ENCODE assay signal across 18 cellular contexts in genomic region chrX:40411350-40412111, GRCh38.
DNase-seq lines count a peak whose midpoint lies in the region; ATAC-seq, FAIRE-seq and TF ChIP-seq lines count a peak whose summit lies in the region.
"Had no signal": no experiment of that assay in that cellular context is flagged by ENCODE, and none has a peak within 500 bp of the region (broad histone marks: within the 10 kb centered on the region; RNA-seq: fewer than 3 reads in every experiment).

No MANE protein-coding gene starts in this region.

- H3K27ac ChIP-seq in SK-N-SH (ENCODE audit: low read depth in 2 of 2, low read length in 1 of 2) = no peak overlapping the region

- no peak for TF ChIP-seq RAD21 in SK-N-SH (IDR thresholded peaks at IDR 0.05; ENCODE audit: low read length)

- ATAC-seq in activated CD4-positive, alpha-beta T cell treated with anti-CD3 and anti-CD28 coated beads for 36 hours = peak; percentile 39
- no peak for ATAC-seq in GM19023 (IDR thresholded peaks at IDR 0.05; ENCODE audit: unreplicated experiment)
- ATAC-seq: activated CD4-positive, CD25-positive, alpha-beta regulatory T cell treated with anti-CD3 and anti-CD28 coated beads, Interleukin-2, amount 50 U/mL, for 24 hours had no signal

- H3K79me2 ChIP-seq in SK-N-SH (ENCODE audit: insufficient read depth) = no peaks in the 10 kb centered on the region

- no peak overlapping the region for H2AFZ ChIP-seq in SK-N-SH (ENCODE audit: low read depth)

- no peaks in the 10 kb centered on the region for H4K20me1 ChIP-seq in SK-N-SH (ENCODE audit: insufficient read depth)

- peak; percentile 18 for DNase-seq in activated CD4-positive, alpha-beta T cell treated with anti-CD3 and anti-CD28 coated beads for 36 hours
- DNase-seq in activated CD4-positive, alpha-beta T cell treated with anti-CD3 and anti-CD28 coated beads for 1 hour = no peak
- DNase-seq in LHCN-M2 (ENCODE audit: low read depth) = peak; percentile 1
- DNase-seq in SK-N-SH = no peak
- DNase-seq in nephron progenitor cell = no peak
- no peak for DNase-seq in NCI-H524 treated with DMSO at 0.1 percent for 48 hours (lab: John Stamatoyannopoulos, UW)
- DNase-seq in urothelium cell line (ENCODE audit: low spot score) = no peak
- DNase-seq: aorta; HFFc6; immature natural killer cell; NCI-H1694; NCI-H526 treated with DMSO at 0.1 percent for 48 hours; stimulated activated CD8-positive, alpha-beta memory T cell treated with anti-CD3 and anti-CD28 coated beads, Interleukin-4, amount 100 ng/mL, for 48 hours; trophoblast cell had no signal

- no peak overlapping the region for H3K9ac ChIP-seq in SK-N-SH

- POLR2A ChIA-PET in activated CD4-positive, alpha-beta T cell treated with anti-CD3 and anti-CD28 coated beads for 36 hours (lab: Charles Lee) = no interaction called here
- POLR2A ChIA-PET in SK-N-SH (lab: Yijun Ruan, JAX) = no interaction called here

- H3K4me1 Mint-ChIP-seq in activated CD4-positive, alpha-beta T cell treated with anti-CD3 and anti-CD28 coated beads for 36 hours = no peaks in the 10 kb centered on the region
- peaks cover 28% of the 10 kb centered on the region for H3K4me1 Mint-ChIP-seq in nephron progenitor cell
- H3K4me1 Mint-ChIP-seq: immature natural killer cell, mesothelial cell of epicardium had no signal

- H3K4me1 ChIP-seq in SK-N-SH (ENCODE audit: control insufficient read depth in 1 of 2, insufficient read depth in 2 of 2, low read depth in 1 of 2, low read length in 1 of 2) = peaks cover 0 to 9% of the 10 kb centered on the region in 2 experiments; a peak in 1 of 4 replicates

- whole genome bisulfite sequencing in SK-N-SH (ENCODE audit: low lambda C conversion rate) = 42% methylated on average over 8 of the region's 8 CpGs

- FAIRE-seq in urothelium cell line (lab: Jason Lieb, UNC) = no peak
- FAIRE-seq: HTR-8/SVneo had no signal

- H3K9me3 Mint-ChIP-seq in activated CD4-positive, alpha-beta T cell treated with anti-CD3 and anti-CD28 coated beads for 36 hours (ENCODE audit: low read depth) = peaks cover 9% of the 10 kb centered on the region
- peaks cover 46% of the 10 kb centered on the region for H3K9me3 Mint-ChIP-seq in nephron progenitor cell
- H3K9me3 Mint-ChIP-seq: HFFc6, immature natural killer cell had no signal

- no peak for TF ChIP-seq EP300 in SK-N-SH (IDR thresholded peaks at IDR 0.05; ENCODE audit: borderline replicate concordance in 1 of 2, low read depth in 1 of 2, low read length in 1 of 2)

- H3K27me3 Mint-ChIP-seq in activated CD4-positive, alpha-beta T cell treated with anti-CD3 and anti-CD28 coated beads for 36 hours = no peaks in the 10 kb centered on the region
- H3K27me3 Mint-ChIP-seq in nephron progenitor cell (ENCODE audit: low read depth, poor library complexity) = peaks cover 10% of the 10 kb centered on the region

- CTCF ChIA-PET in activated CD4-positive, alpha-beta T cell treated with anti-CD3 and anti-CD28 coated beads for 36 hours (lab: Charles Lee) = interaction anchor here (0.5 to 0.6 kb wide), 2 partner anchors 13 to 116 kb away, joined by 3 to 4 read pairs; no protein-coding TSS in a partner anchor
- CTCF ChIA-PET in SK-N-SH (lab: Yijun Ruan, JAX) = interaction anchor here (1.7 kb wide), 1 partner anchor 9 kb away, joined by 5 read pairs; no protein-coding TSS in a partner anchor

- intact Hi-C loops in activated CD4-positive, alpha-beta T cell treated with anti-CD3 and anti-CD28 coated beads for 36 hours (cut with DNase I, micrococcal nuclease) = no loop called here

- H3K27me3 ChIP-seq in SK-N-SH (ENCODE audit: insufficient read depth) = peaks cover 5% of the 10 kb centered on the region; the same call in 1 of the 2 replicates

- H3K27ac Mint-ChIP-seq in activated CD4-positive, alpha-beta T cell treated with anti-CD3 and anti-CD28 coated beads for 36 hours = no peak overlapping the region
- H3K27ac Mint-ChIP-seq in nephron progenitor cell = no peak overlapping the region
- H3K27ac Mint-ChIP-seq: HFFc6, immature natural killer cell, mesothelial cell of epicardium had no signal

- H3K4me3 Mint-ChIP-seq in activated CD4-positive, alpha-beta T cell treated with anti-CD3 and anti-CD28 coated beads for 36 hours = no peak overlapping the region
- no peak overlapping the region for H3K4me3 Mint-ChIP-seq in nephron progenitor cell
- H3K4me3 Mint-ChIP-seq: HFFc6, immature natural killer cell, mesothelial cell of epicardium had no signal

- no peaks in the 10 kb centered on the region for H3K36me3 Mint-ChIP-seq in activated CD4-positive, alpha-beta T cell treated with anti-CD3 and anti-CD28 coated beads for 36 hours (ENCODE audit: low read depth)
- peaks cover 8% of the 10 kb centered on the region for H3K36me3 Mint-ChIP-seq in nephron progenitor cell (ENCODE audit: low read depth)
- H3K36me3 Mint-ChIP-seq: immature natural killer cell, mesothelial cell of epicardium had no signal

- H3K4me2 ChIP-seq in SK-N-SH = no peak overlapping the region

- H3K9me3 ChIP-seq in SK-N-SH = no peaks in the 10 kb centered on the region

- peak; percentile 22; the same call in 1 of the 2 replicates for TF ChIP-seq CTCF in SK-N-SH (IDR thresholded peaks at IDR 0.05)
- TF ChIP-seq CTCF in nephron progenitor cell (IDR thresholded peaks at IDR 0.05) = peak; percentile 17

- H3K4me3 ChIP-seq in SK-N-SH (ENCODE audit: low read depth in 2 of 2, low read length in 1 of 2) = no peak overlapping the region

- H3F3A ChIP-seq in SK-N-SH (replicated peaks; ENCODE audit: insufficient read depth) = no peaks in the 10 kb centered on the region

- no peaks in the 10 kb centered on the region for H3K36me3 ChIP-seq in SK-N-SH (replicated peaks in 1 of 2; ENCODE audit: control insufficient read depth in 1 of 2, insufficient read depth in 2 of 2, low read length in 1 of 2)

- no peaks in the 10 kb centered on the region for H3K9me2 ChIP-seq in SK-N-SH

TF ChIP-seq in SK-N-SH, 30 proteins besides CTCF, POLR2A, EP300 and RAD21:
- TF ChIP-seq TEAD4 (IDR thresholded peaks at IDR 0.05; ENCODE audit: borderline replicate concordance, insufficient read depth) = no peak
- no peak for TF ChIP-seq RCOR1 (IDR thresholded peaks at IDR 0.05; ENCODE audit: low read length)
- TF ChIP-seq ELF1 (IDR thresholded peaks at IDR 0.05) = no peak
- TF ChIP-seq TCF12 (IDR thresholded peaks at IDR 0.05) = no peak
- TF ChIP-seq GATA2 (CRISPR knock-in tag; IDR thresholded peaks at IDR 0.05) = no peak
- no peak for TF ChIP-seq FOXJ3 (CRISPR knock-in tag; IDR thresholded peaks at IDR 0.05)
- no peak for TF ChIP-seq MAX (IDR thresholded peaks at IDR 0.05; ENCODE audit: low read depth)
- TF ChIP-seq NFIC (IDR thresholded peaks at IDR 0.05; ENCODE audit: borderline replicate concordance) = no peak
- TF ChIP-seq, protein P1, sequence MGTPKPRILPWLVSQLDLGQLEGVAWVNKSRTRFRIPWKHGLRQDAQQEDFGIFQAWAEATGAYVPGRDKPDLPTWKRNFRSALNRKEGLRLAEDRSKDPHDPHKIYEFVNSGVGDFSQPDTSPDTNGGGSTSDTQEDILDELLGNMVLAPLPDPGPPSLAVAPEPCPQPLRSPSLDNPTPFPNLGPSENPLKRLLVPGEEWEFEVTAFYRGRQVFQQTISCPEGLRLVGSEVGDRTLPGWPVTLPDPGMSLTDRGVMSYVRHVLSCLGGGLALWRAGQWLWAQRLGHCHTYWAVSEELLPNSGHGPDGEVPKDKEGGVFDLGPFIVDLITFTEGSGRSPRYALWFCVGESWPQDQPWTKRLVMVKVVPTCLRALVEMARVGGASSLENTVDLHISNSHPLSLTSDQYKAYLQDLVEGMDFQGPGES (IDR thresholded peaks at IDR 0.05; ENCODE audit: low read depth, low read length) = no peak
- TF ChIP-seq PBX3 (IDR thresholded peaks at IDR 0.05) = no peak
- no peak for TF ChIP-seq RXRA (IDR thresholded peaks at IDR 0.05; ENCODE audit: borderline replicate concordance, low read depth)
- no peak for TF ChIP-seq FOSL2 (IDR thresholded peaks at IDR 0.05; ENCODE audit: borderline replicate concordance, low read depth)
- TF ChIP-seq MEF2A (IDR thresholded peaks at IDR 0.05; ENCODE audit: borderline replicate concordance, low read depth) = no peak
- TF ChIP-seq EZH2phosphoT487 (IDR thresholded peaks at IDR 0.05; ENCODE audit: borderline replicate concordance, low read depth) = no peak

Comparison
In these comparisons a context has a peak if more than half of its experiments do, and no peak if none do; other contexts are left out.
1. DNase-seq: peak in activated CD4-positive, alpha-beta T cell treated with anti-CD3 and anti-CD28 coated beads for 36 hours (single experiment) and LHCN-M2 (single experiment); none in activated CD4-positive, alpha-beta T cell treated with anti-CD3 and anti-CD28 coated beads for 1 hour (single experiment), SK-N-SH (single experiment), nephron progenitor cell (single experiment), NCI-H524 treated with DMSO at 0.1 percent for 48 hours (single experiment) and urothelium cell line (single experiment).